11 cellular contexts compared by ENCODE assay signal in genomic region chr16:65176603-65177002, GRCh38. TPM values are rescaled to one million over a fixed set of nuclear protein-coding genes. Genes with fewer than 3 reads are reported as not detected.
A peak's percentile ranks its signal among the peaks of the same experiment; 100 is the strongest.
DNase-seq lines count a peak whose midpoint lies in the region; ATAC-seq and TF ChIP-seq lines count a peak whose summit lies in the region.
"Had no signal": no experiment of that assay in that cellular context is flagged by ENCODE, and none has a peak within 500 bp of the region (broad histone marks: within the 10 kb centered on the region; RNA-seq: fewer than 3 reads in every experiment).

No MANE protein-coding gene starts in this region.

- H3K27me3 Mint-ChIP-seq in nephron (ENCODE audit: low read depth) = no peaks in the 10 kb centered on the region
- H3K27me3 Mint-ChIP-seq in naive thymus-derived CD4-positive, alpha-beta T cell = no peaks in the 10 kb centered on the region
- H3K27me3 Mint-ChIP-seq: activated naive CD4-positive, alpha-beta T cell treated with anti-CD3 and anti-CD28 coated beads, Interleukin-2, amount 10 ng/mL, durations not matched to agents 7 days and 5 days had no signal

- intact Hi-C loops in naive thymus-derived CD4-positive, alpha-beta T cell (cut with micrococcal nuclease) = no loop called here

- peak overlapping the region; percentile 92 to 96 (median 95) for H3K27ac Mint-ChIP-seq in nephron
- H3K27ac Mint-ChIP-seq in naive thymus-derived CD4-positive, alpha-beta T cell = no peak overlapping the region
- H3K27ac Mint-ChIP-seq: activated naive CD4-positive, alpha-beta T cell treated with anti-CD3 and anti-CD28 coated beads, Interleukin-2, amount 10 ng/mL, durations not matched to agents 7 days and 5 days had no signal

- POLR2A ChIA-PET in naive thymus-derived CD4-positive, alpha-beta T cell (lab: Charles Lee) = no interaction called here

- peak overlapping the region; percentile 44 to 66 (median 58) for H3K4me3 Mint-ChIP-seq in nephron
- H3K4me3 Mint-ChIP-seq in naive thymus-derived CD4-positive, alpha-beta T cell = no peak overlapping the region
- H3K4me3 Mint-ChIP-seq: activated naive CD4-positive, alpha-beta T cell treated with anti-CD3 and anti-CD28 coated beads, Interleukin-2, amount 10 ng/mL, durations not matched to agents 7 days and 5 days had no signal

- no peaks in the 10 kb centered on the region for H3K36me3 ChIP-seq in MG63
- H3K36me3 ChIP-seq in naive thymus-derived CD4-positive, alpha-beta T cell (ENCODE audit: control insufficient read depth in 2 of 3, insufficient read depth in 3 of 3, low read length in 3 of 3) = no peaks in the 10 kb centered on the region

- H3K4me3 ChIP-seq in MG63 = no peak overlapping the region
- no peak overlapping the region for H3K4me3 ChIP-seq in foreskin fibroblast (ENCODE audit: low read depth in 1 of 2, low read length in 2 of 2)
- H3K4me3 ChIP-seq in naive thymus-derived CD4-positive, alpha-beta T cell (ENCODE audit: low read length) = no peak overlapping the region

- H3K4me1 ChIP-seq in naive thymus-derived CD4-positive, alpha-beta T cell (ENCODE audit: control insufficient read depth in 2 of 2, insufficient read depth in 2 of 2, low read length in 2 of 2) = no peaks in the 10 kb centered on the region

- no peak for TF ChIP-seq CTCF in foreskin fibroblast (IDR thresholded peaks at IDR 0.05; ENCODE audit: low read depth, low read length)
- TF ChIP-seq CTCF in nephron (IDR thresholded peaks at IDR 0.05; ENCODE audit: unreplicated experiment in 3 of 3) = no peak

- no peak overlapping the region for H3K27ac ChIP-seq in naive thymus-derived CD4-positive, alpha-beta T cell (ENCODE audit: low read depth, low read length)

- CTCF ChIA-PET in naive thymus-derived CD4-positive, alpha-beta T cell (lab: Charles Lee) = no interaction called here

- H3K4me1 Mint-ChIP-seq in nephron = peaks cover 57% of the 10 kb centered on the region
- no peaks in the 10 kb centered on the region for H3K4me1 Mint-ChIP-seq in naive thymus-derived CD4-positive, alpha-beta T cell
- H3K4me1 Mint-ChIP-seq: activated naive CD4-positive, alpha-beta T cell treated with anti-CD3 and anti-CD28 coated beads, Interleukin-2, amount 10 ng/mL, durations not matched to agents 7 days and 5 days had no signal

- H3K27me3 ChIP-seq in MG63 = no peaks in the 10 kb centered on the region
- no peaks in the 10 kb centered on the region for H3K27me3 ChIP-seq in naive thymus-derived CD4-positive, alpha-beta T cell (ENCODE audit: control insufficient read depth in 2 of 2, insufficient read depth in 2 of 2, low read length in 2 of 2)

- DNase-seq in AG08396 (ENCODE audit: low spot score) (peak; percentile 48), MG63 (peak; percentile 23), foreskin fibroblast (peak; percentile 66 to 76), nucleus accumbens (lab: John Stamatoyannopoulos, UW) (no peak), NCI-H2029 (lab: John Stamatoyannopoulos, UW) (no peak)
- no peak for DNase-seq in naive thymus-derived CD4-positive, alpha-beta T cell
- DNase-seq: activated naive CD4-positive, alpha-beta T cell treated with anti-CD3 and anti-CD28 coated beads, Interleukin-2, amount 10 ng/mL, durations not matched to agents 7 days and 5 days; hippocampal formation; SIG-M5 had no signal

- no peaks in the 10 kb centered on the region for H3K36me3 Mint-ChIP-seq in nephron (ENCODE audit: low read depth)
- peaks cover 0 to 3% (median 0%) of the 10 kb centered on the region in 5 donors for H3K36me3 Mint-ChIP-seq in naive thymus-derived CD4-positive, alpha-beta T cell
- H3K36me3 Mint-ChIP-seq: activated naive CD4-positive, alpha-beta T cell treated with anti-CD3 and anti-CD28 coated beads, Interleukin-2, amount 10 ng/mL, durations not matched to agents 7 days and 5 days had no signal

- no peaks in the 10 kb centered on the region for H3K9me3 Mint-ChIP-seq in nephron
- H3K9me3 Mint-ChIP-seq in naive thymus-derived CD4-positive, alpha-beta T cell = peaks cover 0 to 18% (median 4%) of the 10 kb centered on the region in 11 donors

- no peak for ATAC-seq in HG03469 (IDR thresholded peaks at IDR 0.05; ENCODE audit: unreplicated experiment)
- no peak for ATAC-seq in naive thymus-derived CD4-positive, alpha-beta T cell

- H3K9me3 ChIP-seq in MG63 = no peaks in the 10 kb centered on the region
- no peaks in the 10 kb centered on the region for H3K9me3 ChIP-seq in naive thymus-derived CD4-positive, alpha-beta T cell (ENCODE audit: control insufficient read depth in 2 of 3, low read length in 3 of 3)

RNA-seq across cellular contexts. Expression of gene CDH11, which starts 54.7 kb away (rescaled TPM):
- total RNA-seq in MG63 (2014; rRNA removed; shearing (Covaris generic); ENCODE audit: low replicate concordance) = 22.1 and 33.2 TPM in 2 replicates
- total RNA-seq in naive thymus-derived CD4-positive, alpha-beta T cell = not detected
- not detected for polyA plus RNA-seq in naive thymus-derived CD4-positive, alpha-beta T cell

Comparison
In these comparisons a context has a peak if more than half of its experiments do, and no peak if none do; other contexts are left out.
1. DNase-seq: peak in AG08396 (single experiment), MG63 (single experiment) and foreskin fibroblast (2 of 2); none in naive thymus-derived CD4-positive, alpha-beta T cell (0 of 9), nucleus accumbens (0 of 56) and NCI-H2029 (single experiment).
2. H3K27ac Mint-ChIP-seq: peak in nephron (3 of 3); none in naive thymus-derived CD4-positive, alpha-beta T cell (0 of 9).
3. H3K4me3 Mint-ChIP-seq: peak in nephron (3 of 3); none in naive thymus-derived CD4-positive, alpha-beta T cell (0 of 10).
4. RNA of gene CDH11, which starts 54.7 kb away (total RNA-seq): 22.1 to 33.2 TPM in MG63; not detected in naive thymus-derived CD4-positive, alpha-beta T cell; every median in the first group is over 10 times any median in the second.